In genomic region chr13:93800342-93800741, GRCh38 we compare ENCODE assay signal across 26 cellular contexts.
"Had no signal": no experiment of that assay in that cellular context is flagged by ENCODE, and none has a peak within 500 bp of the region (broad histone marks: within the 10 kb centered on the region; RNA-seq: fewer than 3 reads in every experiment).

No MANE protein-coding gene starts in this region.

- H3K27me3 ChIP-seq: heart right ventricle, left lung, pancreas, sigmoid colon, spleen, suprapubic skin, tibial artery, upper lobe of right lung had no signal

- ATAC-seq: heart right ventricle; left cardiac atrium; left lung; naive thymus-derived CD8-positive, alpha-beta T cell; pancreas; right cardiac atrium; stimulated activated effector memory CD8-positive, alpha-beta T cell treated with anti-CD3 and anti-CD28 coated beads, Interleukin-12 subunit alpha, Interleukin-12 subunit beta, amount 100 ng/mL, for 72 hours; upper lobe of right lung had no signal

- H3K27ac ChIP-seq: heart right ventricle, left lung, pancreas, prostate gland, sigmoid colon, spleen, suprapubic skin, thoracic aorta, tibial artery, upper lobe of right lung had no signal

- FAIRE-seq: keratinocyte, pancreas, small intestine, urothelium cell line had no signal

- H3K9me3 ChIP-seq: heart right ventricle, left lung, pancreas, prostate gland, sigmoid colon, spleen, suprapubic skin, thoracic aorta, tibial artery, upper lobe of right lung had no signal

- H3K4me3 ChIP-seq: heart right ventricle, left lung, lung, pancreas, prostate gland, sigmoid colon, spleen, suprapubic skin, thoracic aorta, tibial artery, upper lobe of right lung had no signal

- DNase-seq: heart right ventricle; hippocampal formation; kidney glomerular epithelial cell; left cardiac atrium; left lung; naive thymus-derived CD8-positive, alpha-beta T cell; nucleus accumbens; pancreas; posterior cingulate gyrus; retina; right cardiac atrium; sigmoid colon; small intestine; spleen; stimulated activated CD4-positive, alpha-beta T cell treated with anti-CD3 and anti-CD28 coated beads, Interleukin-4, amount 100 ng/mL, for 24 hours; stimulated activated naive CD4-positive, alpha-beta T cell; tibial artery; trophoblast cell; upper lobe of right lung had no signal

- H3K4me1 ChIP-seq: heart right ventricle, left lung, pancreas, prostate gland, sigmoid colon, spleen, suprapubic skin, tibial artery, upper lobe of right lung had no signal

- H3K36me3 ChIP-seq: heart right ventricle, left lung, pancreas, prostate gland, sigmoid colon, spleen, suprapubic skin, thoracic aorta, tibial artery, upper lobe of right lung had no signal
